10 cellular contexts compared by ENCODE assay signal in the genomic region with DNA sequence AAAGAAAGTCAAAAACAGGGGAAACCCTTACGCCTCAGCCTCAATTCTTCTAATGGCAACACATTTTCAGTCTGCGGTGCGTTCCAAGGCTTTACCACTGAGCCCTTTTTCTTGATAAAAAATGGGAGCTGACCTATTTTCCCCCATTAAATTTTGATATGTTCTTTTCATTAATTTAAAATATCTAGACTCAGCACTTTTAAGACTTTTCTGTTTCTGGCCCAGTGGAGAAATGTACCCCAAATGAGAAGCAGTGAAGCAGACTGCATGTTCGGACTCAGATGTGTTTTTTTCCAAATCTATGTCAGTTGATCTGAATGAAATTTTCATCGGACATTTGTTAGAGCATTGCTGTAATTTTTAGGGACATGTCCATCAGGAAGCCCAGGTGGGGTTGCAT.
"Had no signal": no experiment of that assay in that cellular context is flagged by ENCODE, and none has a peak within 500 bp of the region (broad histone marks: within the 10 kb centered on the region; RNA-seq: fewer than 3 reads in every experiment).

No MANE protein-coding gene starts in this region.

- H3K4me1 ChIP-seq: HAP-1 had no signal

- H3K9ac ChIP-seq: GM23248 had no signal

- H3K4me2 ChIP-seq: GM23338 had no signal

- H3K9me3 ChIP-seq: HAP-1 had no signal

- H3K36me3 ChIP-seq: HAP-1 had no signal

- FAIRE-seq: H1, H54 had no signal

- ATAC-seq: GM23338, HCT116 had no signal

- H3K4me3 ChIP-seq: GM23248, GM23338, HAP-1 had no signal

- DNase-seq: GM23248, GOT3, H9, HCEC 1CT, HFFc6 had no signal

- H3K27ac ChIP-seq: GM23248 had no signal

- H2AFZ ChIP-seq: GM23248, GM23338 had no signal
